In genomic region chr1:38055965-38056364, GRCh38 we compare ENCODE assay signal across 10 cellular contexts. TPM values are rescaled to one million over a fixed set of nuclear protein-coding genes. Genes with fewer than 3 reads are reported as not detected.
"Had no signal": no experiment of that assay in that cellular context is flagged by ENCODE, and none has a peak within 500 bp of the region (broad histone marks: within the 10 kb centered on the region; RNA-seq: fewer than 3 reads in every experiment).

No MANE protein-coding gene starts in this region.

- H3K4me1 ChIP-seq: HAP-1 had no signal

- H3K9me3 Mint-ChIP-seq: HFFc6 had no signal

- H3K36me3 ChIP-seq: HAP-1 had no signal

- FAIRE-seq: H54 had no signal

- H3K9ac ChIP-seq: GM23248 had no signal

- H3K4me3 Mint-ChIP-seq: GM23338, H9, HFFc6 had no signal

- H3K4me3 ChIP-seq: GM23248, GM23338, HAP-1 had no signal

- DNase-seq: GM23248, GOT3, H7, H9, HFFc6 had no signal

- H3K9me3 ChIP-seq: HAP-1 had no signal

- H3K27ac Mint-ChIP-seq: GM23338, HFFc6 had no signal

- ATAC-seq: GM23338, HCT116 had no signal

- H2AFZ ChIP-seq: GM23248, GM23338 had no signal

- H3K4me2 ChIP-seq: GM23338 had no signal

- H3K27ac ChIP-seq: GM23248 had no signal

RNA-seq across cellular contexts. Expression of gene POU3F1, which starts 9.4 kb away (rescaled TPM):
- total RNA-seq: GM23248, H4 had no signal
- polyA plus RNA-seq: GM23248 had no signal
